ENCODE assay signal across 1 cellular context in genomic region chr1:117664314-117664713, GRCh38.
TF ChIP-seq lines count a peak whose summit lies in the region.

No MANE protein-coding gene starts in this region.

TF ChIP-seq in HepG2, 621 proteins besides CTCF, POLR2A, EP300 and RAD21:
- TF ChIP-seq CREB1 (IDR thresholded peaks at IDR 0.05) (0 out of 2 replicates have a peak, but pooled peaks have one; percentile 11), CREB1 (CRISPR knock-in tag; IDR thresholded peaks at IDR 0.05) (no peak), NFYB (CRISPR knock-in tag; IDR thresholded peaks at IDR 0.05) (no peak), IKZF1 (IDR thresholded peaks at IDR 0.05) (no peak), ZNF816 (CRISPR knock-in tag; IDR thresholded peaks at IDR 0.05; ENCODE audit: borderline replicate concordance) (no peak), ARNT (IDR thresholded peaks at IDR 0.05) (no peak)
